ENCODE assay signal across 11 cellular contexts in the genomic region with DNA sequence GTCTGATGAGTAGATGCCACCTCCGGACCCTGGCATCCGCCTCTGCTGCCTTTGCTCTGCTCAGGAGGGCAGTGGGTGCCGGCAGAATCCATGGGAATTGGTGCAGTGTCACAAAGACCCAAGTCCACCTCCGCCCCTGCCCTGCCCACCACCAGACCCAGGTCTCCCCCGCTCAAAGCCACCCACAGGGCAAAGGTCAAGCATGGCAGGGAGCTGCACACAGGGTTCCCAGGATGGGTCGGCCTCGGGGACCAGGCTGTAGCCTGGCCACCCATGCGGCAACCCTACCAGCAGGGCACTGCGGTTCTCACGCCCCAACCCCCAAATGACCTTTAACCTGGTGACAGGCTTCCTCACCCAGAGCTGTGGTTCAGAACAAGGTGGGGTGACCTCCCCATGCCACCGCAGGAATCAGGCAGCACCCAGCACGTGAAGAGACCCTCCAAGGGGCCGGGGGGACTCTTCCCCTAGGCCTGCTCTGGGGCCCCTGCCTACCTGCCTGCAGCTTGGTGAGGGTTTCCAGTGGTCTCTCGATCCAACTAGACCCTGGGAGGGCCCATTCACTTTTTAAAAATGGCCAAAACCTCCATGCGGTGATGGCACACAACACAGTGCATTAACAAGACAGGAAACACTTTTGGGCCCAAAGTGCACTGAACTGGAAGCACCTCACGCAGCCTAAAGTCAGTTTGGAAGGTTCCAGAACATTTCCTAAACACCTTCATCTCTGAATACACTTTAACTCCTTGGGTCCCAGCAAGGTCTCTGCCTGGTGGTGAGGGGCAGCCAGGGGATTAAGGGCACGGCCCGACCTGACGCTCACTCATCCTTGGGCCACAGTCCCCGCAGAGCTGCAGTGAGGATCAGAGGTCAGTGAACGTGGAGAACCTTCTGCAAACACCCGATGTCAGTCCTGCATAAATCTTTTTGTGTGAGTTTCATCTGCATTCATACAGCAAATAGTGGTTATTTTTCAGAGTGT. TPM values are rescaled to one million over a fixed set of nuclear protein-coding genes. Genes with fewer than 3 reads are reported as not detected.
A peak's percentile ranks its signal among the peaks of the same experiment; 100 is the strongest.
DNase-seq lines count a peak whose midpoint lies in the region; ATAC-seq and TF ChIP-seq lines count a peak whose summit lies in the region.
"Had no signal": no experiment of that assay in that cellular context is flagged by ENCODE, and none has a peak within 500 bp of the region (broad histone marks: within the 10 kb centered on the region; RNA-seq: fewer than 3 reads in every experiment).

No MANE protein-coding gene starts in this region.

- TF ChIP-seq CTCF in heart left ventricle (IDR thresholded peaks at IDR 0.05) (no peak), nephron progenitor cell (IDR thresholded peaks at IDR 0.05) (no peak), uterus (IDR thresholded peaks at IDR 0.05) (no peak), GM10266 (IDR thresholded peaks at IDR 0.05; ENCODE audit: control insufficient read depth, insufficient read depth, low read depth, missing control alignments) (no peak), foreskin keratinocyte (conservative IDR thresholded peaks at IDR 0.05) (no peak)

- H3K9me3 ChIP-seq in heart left ventricle: no peaks in the 10 kb centered on the region
- no peaks in the 10 kb centered on the region for H3K9me3 ChIP-seq in uterus

- no peak for ATAC-seq in heart left ventricle
- ATAC-seq in left ventricle myocardium superior: no peak
- ATAC-seq in foreskin keratinocyte: no peak

- peak overlapping the region in 10 of 12 donors; percentile 17 to 78 (median 50) for H3K27ac ChIP-seq in heart left ventricle
- H3K27ac ChIP-seq in uterus: peak overlapping the region; percentile 62 to 85
- H3K27ac ChIP-seq in foreskin keratinocyte: no peak overlapping the region

- TF ChIP-seq POLR2A in heart left ventricle (IDR thresholded peaks at IDR 0.05) (no peak), uterus (IDR thresholded peaks at IDR 0.05) (no peak)

- H3K36me3 ChIP-seq in heart left ventricle (peaks cover 0 to 18% (median 0%) of the 10 kb centered on the region in 9 donors), uterus (no peaks in the 10 kb centered on the region)

- H3K27me3 Mint-ChIP-seq in nephron progenitor cell (ENCODE audit: low read depth, poor library complexity): peaks cover 7% of the 10 kb centered on the region

- H3K4me3 ChIP-seq in heart left ventricle (no peak overlapping the region), uterus (no peak overlapping the region)

- H3K4me3 Mint-ChIP-seq in nephron progenitor cell: no peak overlapping the region

- DNase-seq in heart left ventricle (peak in 2 of 5 donors; percentile 16 to 61), left ventricle myocardium superior (no peak), ecto neural progenitor cell (ENCODE audit: low spot score) (peak; percentile 44), nephron progenitor cell (no peak), uterus (peak; percentile 16), GM10266 (ENCODE audit: extremely low spot score) (no peak), medulla oblongata (ENCODE audit: extremely low spot score) (no peak), foreskin keratinocyte (no peak)
- DNase-seq: activated T-cell treated with anti-CD3 and anti-CD28 coated beads for 4 hours, amygdala, foreskin melanocyte had no signal

- no peaks in the 10 kb centered on the region for H3K9me3 Mint-ChIP-seq in nephron progenitor cell

- H3K27ac Mint-ChIP-seq in nephron progenitor cell: peak overlapping the region; percentile 36

- intact Hi-C loops in heart left ventricle (cut with DNase I): no loop called here
- intact Hi-C loops in left ventricle myocardium superior (cut with micrococcal nuclease): no loop called here
- intact Hi-C loops in uterus (cut with DNase I; ENCODE audit: low total_unique reads): no loop called here

- H3K36me3 Mint-ChIP-seq in nephron progenitor cell (ENCODE audit: low read depth): no peaks in the 10 kb centered on the region

- H3K27me3 ChIP-seq in heart left ventricle (no peaks in the 10 kb centered on the region), uterus (no peaks in the 10 kb centered on the region), foreskin keratinocyte (no peaks in the 10 kb centered on the region)

- H3K4me1 Mint-ChIP-seq in nephron progenitor cell: peaks cover 40% of the 10 kb centered on the region

- H3K4me1 ChIP-seq in heart left ventricle (peaks cover 19 to 92% (median 77%) of the 10 kb centered on the region in 12 donors), uterus (peaks cover 21 to 60% of the 10 kb centered on the region in 2 donors), foreskin keratinocyte (peaks cover 52% of the 10 kb centered on the region)

- 75 to 81% (median 79%) methylated on average over 18 to 22 of the region's 22 CpGs for WGBS in heart left ventricle, 4 donors

RNA-seq across cellular contexts. Expression of a gene that starts 11.0 kb away (rescaled TPM):
- total RNA-seq in heart left ventricle (100 to 1,000 TPM; 125 to 438 (median 183) TPM), left ventricle myocardium superior (210 TPM), uterus (100 to 1,000 TPM; 128 to 287 (median 199) TPM), foreskin keratinocyte (230 and 426 TPM in 2 replicates)
- polyA plus RNA-seq in heart left ventricle (100 to 1,000 TPM in 1 of 2 donors, 10 to 100 TPM in 1; 96.7 to 249 TPM), foreskin keratinocyte (282 and 494 TPM in 2 replicates)

Comparison
In these comparisons a context has a peak if more than half of its experiments do, and no peak if none do; other contexts are left out.
1. DNase-seq: peak in ecto neural progenitor cell (single experiment) and uterus (2 of 2); none in left ventricle myocardium superior (single experiment), nephron progenitor cell (single experiment), GM10266 (single experiment), medulla oblongata (single experiment) and foreskin keratinocyte (0 of 2).